In the genomic region with DNA sequence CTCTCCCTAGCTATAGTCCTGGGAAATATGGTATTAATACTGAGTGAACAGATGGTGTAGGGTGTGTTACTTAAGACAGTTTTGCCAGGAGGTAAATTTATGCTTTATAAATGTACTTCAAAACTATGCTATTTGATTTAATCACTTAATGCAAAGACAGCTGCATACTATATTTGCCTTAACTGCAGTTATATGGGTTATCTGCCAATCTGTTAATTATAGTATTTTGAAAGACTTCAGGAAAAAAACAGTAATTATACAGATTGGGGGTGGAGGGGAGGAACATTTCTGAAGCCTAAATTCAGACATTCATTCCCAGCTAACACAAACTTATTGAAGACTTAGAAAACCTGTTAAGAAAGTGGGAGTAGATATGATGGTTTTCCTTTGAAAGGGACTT, we compare ENCODE assay signal across 18 cellular contexts.
A peak's percentile ranks its signal among the peaks of the same experiment; 100 is the strongest.
DNase-seq lines count a peak whose midpoint lies in the region; ATAC-seq and TF ChIP-seq lines count a peak whose summit lies in the region.
"Had no signal": no experiment of that assay in that cellular context is flagged by ENCODE, and none has a peak within 500 bp of the region (broad histone marks: within the 10 kb centered on the region; RNA-seq: fewer than 3 reads in every experiment).

No MANE protein-coding gene starts in this region.

- no peaks in the 10 kb centered on the region for H3F3A ChIP-seq in PC-3 (ENCODE audit: low read length, unreplicated experiment)

- no peak overlapping the region for H3K4me3 Mint-ChIP-seq in activated T-helper 17 cell treated with anti-CD3 and anti-CD28 coated beads, Interleukin-2, amount 50 U/mL, for 72 hours

- no peak for ATAC-seq in PC-3
- ATAC-seq in activated T-helper 17 cell treated with anti-CD3 and anti-CD28 coated beads, Interleukin-2, amount 50 U/mL, for 72 hours (replicated peaks) = no peak
- ATAC-seq: GM12878, HCT116 had no signal

- H3K4me3 ChIP-seq in PC-3 (ENCODE audit: low read length) (no peak overlapping the region), Karpas-422 (ENCODE audit: low read length) (no peak overlapping the region)
- H3K4me3 ChIP-seq: GM12878, PC-9 had no signal

- intact Hi-C loops in PC-3 (cut with micrococcal nuclease) = no loop called here

- H3K36me3 ChIP-seq in PC-3 (ENCODE audit: low read depth, low read length) = no peaks in the 10 kb centered on the region
- H3K36me3 ChIP-seq in Karpas-422 (ENCODE audit: insufficient read depth, low read length) = no peaks in the 10 kb centered on the region

- BruUV-seq in PC-3 (replicated peaks; lab: Mats Ljungman, UMichigan) = no TSS peak

- no peaks in the 10 kb centered on the region for H4K20me1 ChIP-seq in PC-3 (ENCODE audit: low read length)
- no peaks in the 10 kb centered on the region for H4K20me1 ChIP-seq in Karpas-422 (ENCODE audit: insufficient read depth, low read depth, low read length)

- POLR2A ChIA-PET in PC-3 (lab: Charles Lee; ENCODE audit: unreplicated experiment) = no interaction called here

- H2AFZ ChIP-seq in PC-3 (ENCODE audit: low read length) = no peak overlapping the region
- no peak overlapping the region for H2AFZ ChIP-seq in Karpas-422 (ENCODE audit: low read length)
- H2AFZ ChIP-seq: PC-9 had no signal

- H3K4me2 ChIP-seq in PC-3 (ENCODE audit: low read length) (no peak overlapping the region), Karpas-422 (ENCODE audit: low read depth, low read length, poor library complexity, severe bottlenecking) (no peak overlapping the region)
- H3K4me2 ChIP-seq: PC-9 had no signal

- no peaks in the 10 kb centered on the region for H3K79me2 ChIP-seq in PC-3 (ENCODE audit: low read length)
- no peaks in the 10 kb centered on the region for H3K79me2 ChIP-seq in Karpas-422 (ENCODE audit: low read length)

- no peaks in the 10 kb centered on the region for H3K36me3 Mint-ChIP-seq in activated T-helper 17 cell treated with anti-CD3 and anti-CD28 coated beads, Interleukin-2, amount 50 U/mL, for 72 hours (ENCODE audit: low read depth)

- H3K4me1 Mint-ChIP-seq in activated T-helper 17 cell treated with anti-CD3 and anti-CD28 coated beads, Interleukin-2, amount 50 U/mL, for 72 hours = no peaks in the 10 kb centered on the region

- H3K9me2 ChIP-seq in PC-3 (replicated peaks; ENCODE audit: low read length) (no peaks in the 10 kb centered on the region), Karpas-422 (replicated peaks; ENCODE audit: insufficient read depth, low read length) (no peaks in the 10 kb centered on the region)

- CTCF ChIA-PET in PC-3 (lab: Charles Lee) = no interaction called here

- H3K9me3 ChIP-seq in PC-3 (ENCODE audit: low read length) (no peaks in the 10 kb centered on the region), Karpas-422 (ENCODE audit: low read length) (no peaks in the 10 kb centered on the region)

- no peak for TF ChIP-seq CTCF in PC-3 (conservative IDR thresholded peaks at IDR 0.05; ENCODE audit: low read depth, low read length)

- no peaks in the 10 kb centered on the region for H3K27me3 Mint-ChIP-seq in activated T-helper 17 cell treated with anti-CD3 and anti-CD28 coated beads, Interleukin-2, amount 50 U/mL, for 72 hours

- no peak overlapping the region for H3K27ac Mint-ChIP-seq in activated T-helper 17 cell treated with anti-CD3 and anti-CD28 coated beads, Interleukin-2, amount 50 U/mL, for 72 hours

- peaks cover 10% of the 10 kb centered on the region for H3K9me3 Mint-ChIP-seq in activated T-helper 17 cell treated with anti-CD3 and anti-CD28 coated beads, Interleukin-2, amount 50 U/mL, for 72 hours

- H3K4me1 ChIP-seq in PC-3 (ENCODE audit: insufficient read depth, low read length) (no peaks in the 10 kb centered on the region), Karpas-422 (ENCODE audit: low read length) (no peaks in the 10 kb centered on the region)

- H3K27me3 ChIP-seq in PC-3 (ENCODE audit: low read length) (no peaks in the 10 kb centered on the region), Karpas-422 (ENCODE audit: low read length) (no peaks in the 10 kb centered on the region)

- H3K9ac ChIP-seq in PC-3 (ENCODE audit: low read length) = no peak overlapping the region
- H3K9ac ChIP-seq in Karpas-422 (ENCODE audit: low read length) = no peak overlapping the region

- DNase-seq in NCI-H146 (lab: John Stamatoyannopoulos, UW) (peak; percentile 52), NCI-H2171 treated with DMSO at 0.1 percent for 48 hours (lab: John Stamatoyannopoulos, UW) (peak; percentile 75), NCI-H82 (lab: John Stamatoyannopoulos, UW) (peak; percentile 32), PC-3 (no peak), Karpas-422 (no peak), activated gamma-delta T cell treated with Interleukin-2 at 50 U/mL for 16 hours (no peak)
- DNase-seq: ACHN, EL, GOT3, NCI-H2029, NCI-H226, PC-9, T-helper 1 cell, T1000 had no signal

- H3K27ac ChIP-seq in PC-3 (ENCODE audit: low read length) (no peak overlapping the region), Karpas-422 (ENCODE audit: low read length) (no peak overlapping the region)
- H3K27ac ChIP-seq: C4-2B, PC-9 had no signal

Comparison
In these comparisons a context has a peak if more than half of its experiments do, and no peak if none do; other contexts are left out.
1. DNase-seq: peak in NCI-H146 (single experiment), NCI-H2171 treated with DMSO at 0.1 percent for 48 hours (single experiment) and NCI-H82 (single experiment); none in PC-3 (single experiment), Karpas-422 (single experiment) and activated gamma-delta T cell treated with Interleukin-2 at 50 U/mL for 16 hours (single experiment).